In the genomic region with DNA sequence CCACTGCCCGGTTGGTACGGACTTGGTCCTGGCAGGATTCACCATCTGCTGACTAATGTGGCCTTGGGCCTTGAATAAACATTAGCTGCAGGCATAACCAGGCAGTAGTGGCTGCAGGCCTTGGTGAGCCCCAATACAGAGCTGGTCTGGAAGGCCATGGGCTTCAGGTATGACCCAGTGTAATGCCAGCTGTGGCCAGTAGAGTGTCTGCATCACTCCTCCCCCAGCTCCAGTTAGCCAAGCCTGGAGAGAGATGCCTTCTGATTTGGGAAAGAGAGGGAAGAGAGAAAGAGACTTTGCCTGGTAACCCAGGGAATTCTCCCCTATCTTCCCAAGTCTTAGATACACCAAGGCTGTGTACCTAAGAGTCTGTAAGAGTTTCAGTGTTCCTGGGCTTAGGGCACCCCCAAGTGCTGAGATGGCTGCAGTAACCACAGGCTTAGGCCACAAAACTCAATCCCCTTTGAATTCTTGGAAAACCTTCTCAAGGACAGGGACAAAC, we compare ENCODE assay signal across 1 cellular context.
TF ChIP-seq lines count a peak whose summit lies in the region.

No MANE protein-coding gene starts in this region.

TF ChIP-seq in HCT116, 20 proteins besides CTCF, POLR2A, EP300 and RAD21:
- TF ChIP-seq POLR2AphosphoS5 (IDR thresholded peaks at IDR 0.05; ENCODE audit: low read depth, low read length) (no peak), TCF7L2 (IDR thresholded peaks at IDR 0.05; ENCODE audit: borderline replicate concordance, extremely low read depth, insufficient read depth, insufficient read length) (no peak), CBX3 (IDR thresholded peaks at IDR 0.05; ENCODE audit: low read depth) (no peak), SP1 (IDR thresholded peaks at IDR 0.05; ENCODE audit: low read depth) (no peak), ZFX (IDR thresholded peaks at IDR 0.05) (peak; percentile 40; the same call in 1 of the 2 replicates), EZH2phosphoT487 (IDR thresholded peaks at IDR 0.05; ENCODE audit: borderline replicate concordance) (no peak)
